8 cellular contexts compared by ENCODE assay signal in the genomic region with DNA sequence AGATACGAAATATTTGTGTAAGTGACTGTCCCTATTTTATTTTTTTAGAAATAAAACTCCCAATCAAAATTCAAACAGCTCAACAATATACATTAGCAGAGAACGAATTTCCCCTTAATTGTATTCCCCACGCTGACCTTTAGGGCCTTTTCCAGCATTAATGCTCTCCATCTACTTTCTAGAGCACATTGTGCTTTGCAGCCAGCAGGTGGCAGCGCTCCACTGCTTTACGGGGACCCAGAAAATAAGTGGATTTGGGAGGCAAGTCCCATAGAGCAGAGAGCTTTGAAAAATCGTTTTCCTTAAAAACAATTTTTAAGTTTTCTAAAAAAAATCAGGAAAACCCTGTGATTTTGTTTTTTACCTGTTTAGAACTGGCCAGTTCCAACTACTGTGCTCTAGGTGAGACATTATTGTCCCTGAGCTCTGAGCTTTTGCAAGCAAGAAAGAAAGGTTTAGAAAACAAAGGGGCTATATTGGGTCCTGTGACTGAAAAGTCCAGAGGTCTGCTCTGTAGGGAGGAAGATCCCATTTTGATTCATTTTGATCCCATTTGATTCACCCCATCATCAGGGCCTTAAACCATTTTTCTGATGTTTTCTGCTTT.
A peak's percentile ranks its signal among the peaks of the same experiment; 100 is the strongest.
DNase-seq lines count a peak whose midpoint lies in the region; ATAC-seq, FAIRE-seq and TF ChIP-seq lines count a peak whose summit lies in the region.

No MANE protein-coding gene starts in this region.

- H3K4me3 ChIP-seq in A549 (no peak overlapping the region), GM06990 (replicated peaks; ENCODE audit: low read depth, low read length) (no peak overlapping the region)

- no peak overlapping the region for H3K27ac Mint-ChIP-seq in activated T-helper 17 cell treated with anti-CD3 and anti-CD28 coated beads, Interleukin-2, amount 50 U/mL, for 72 hours
- no peak overlapping the region for H3K27ac Mint-ChIP-seq in progenitor cell of endocrine pancreas

- CTCF ChIA-PET in A549 (lab: Yijun Ruan, JAX) = interaction anchor here (0.6 to 6.7 kb wide), 53 partner anchors 9 to 1121 kb away, joined by 3 to 90 read pairs (median 4); no protein-coding TSS in a partner anchor

- no peaks in the 10 kb centered on the region for H3K36me3 Mint-ChIP-seq in activated T-helper 17 cell treated with anti-CD3 and anti-CD28 coated beads, Interleukin-2, amount 50 U/mL, for 72 hours (ENCODE audit: low read depth)
- no peaks in the 10 kb centered on the region for H3K36me3 Mint-ChIP-seq in progenitor cell of endocrine pancreas (ENCODE audit: insufficient read depth)

- DNase-seq in A549 (ENCODE audit: low read depth in 1 of 2, low spot score in 1 of 2) = peak; percentile 28 to 61
- no peak for DNase-seq in GM06990 (ENCODE audit: extremely low read depth, insufficient read length)
- peak; percentile 88 for DNase-seq in NCI-H82 (lab: John Stamatoyannopoulos, UW)
- peak; percentile 63 for DNase-seq in glomerular visceral epithelial cell (ENCODE audit: extremely low spot score)
- DNase-seq in progenitor cell of endocrine pancreas (ENCODE audit: low spot score, unreplicated experiment) = peak; percentile 25
- no peak for DNase-seq in NCI-H187 treated with DMSO at 0.1 percent for 48 hours (lab: John Stamatoyannopoulos, UW)

- no peak overlapping the region for H3K4me2 ChIP-seq in A549

- WGBS in A549 (ENCODE audit: missing lambda C conversion rate) = 1% methylated on average over 6 of the region's 6 CpGs

- H3K9me3 Mint-ChIP-seq in activated T-helper 17 cell treated with anti-CD3 and anti-CD28 coated beads, Interleukin-2, amount 50 U/mL, for 72 hours = no peaks in the 10 kb centered on the region
- no peaks in the 10 kb centered on the region for H3K9me3 Mint-ChIP-seq in progenitor cell of endocrine pancreas (ENCODE audit: low read depth)

- no peaks in the 10 kb centered on the region; the same call in 1 of the 2 replicates for H3K27me3 ChIP-seq in GM06990 (replicated peaks; ENCODE audit: control insufficient read depth, insufficient read depth, low read length)

- FAIRE-seq in A549 (lab: Jason Lieb, UNC) = no peak

- H3K4me3 Mint-ChIP-seq in activated T-helper 17 cell treated with anti-CD3 and anti-CD28 coated beads, Interleukin-2, amount 50 U/mL, for 72 hours = no peak overlapping the region
- no peak overlapping the region for H3K4me3 Mint-ChIP-seq in progenitor cell of endocrine pancreas (ENCODE audit: low read depth)

- ATAC-seq in A549 (peak; percentile 94 to 95), HG03460 (IDR thresholded peaks at IDR 0.05; ENCODE audit: unreplicated experiment) (peak; percentile 52)
- ATAC-seq in activated T-helper 17 cell treated with anti-CD3 and anti-CD28 coated beads, Interleukin-2, amount 50 U/mL, for 72 hours (replicated peaks) = peak; percentile 44

- no peaks in the 10 kb centered on the region for H3K27me3 Mint-ChIP-seq in activated T-helper 17 cell treated with anti-CD3 and anti-CD28 coated beads, Interleukin-2, amount 50 U/mL, for 72 hours
- peaks cover 51% of the 10 kb centered on the region for H3K27me3 Mint-ChIP-seq in progenitor cell of endocrine pancreas

- TF ChIP-seq EP300 in A549 (IDR thresholded peaks at IDR 0.05) = no peak

- no peaks in the 10 kb centered on the region for H3K36me3 ChIP-seq in GM06990 (ENCODE audit: control insufficient read depth, insufficient read depth, low read length)

- H3K9me3 ChIP-seq in A549 = no peaks in the 10 kb centered on the region

- H3K4me1 ChIP-seq in A549 = no peaks in the 10 kb centered on the region

- POLR2A ChIA-PET in A549 (lab: Yijun Ruan, JAX) = interaction anchor here (1.4 kb wide), 1 partner anchor 144 kb away, joined by 5 read pairs; the partner anchor contains the start of gene ZNF644

- TF ChIP-seq CTCF in A549 (IDR thresholded peaks at IDR 0.05) (peak; percentile 82), GM06990 (IDR thresholded peaks at IDR 0.05; ENCODE audit: insufficient read depth, low read length, poor library complexity, severe bottlenecking) (peak; percentile 87), progenitor cell of endocrine pancreas (IDR thresholded peaks at IDR 0.05; ENCODE audit: unreplicated experiment) (peak; percentile 96)

- peak; percentile 76 to 81 for TF ChIP-seq RAD21 in A549 (conservative IDR thresholded peaks at IDR 0.05 in 1 of 2, IDR thresholded peaks at IDR 0.05 in 1 of 2)

- no peaks in the 10 kb centered on the region for H3K4me1 Mint-ChIP-seq in activated T-helper 17 cell treated with anti-CD3 and anti-CD28 coated beads, Interleukin-2, amount 50 U/mL, for 72 hours
- no peaks in the 10 kb centered on the region for H3K4me1 Mint-ChIP-seq in progenitor cell of endocrine pancreas (ENCODE audit: low read depth)

- H3K27ac ChIP-seq in A549 = no peak overlapping the region

- no peak for TF ChIP-seq POLR2A in A549 (IDR thresholded peaks at IDR 0.05; ENCODE audit: low read length)

TF ChIP-seq in A549, 52 proteins besides CTCF, POLR2A, EP300 and RAD21:
- no peak for TF ChIP-seq ZC3H11A (IDR thresholded peaks at IDR 0.05)
- peak; percentile 74 for TF ChIP-seq SMC3 (IDR thresholded peaks at IDR 0.05)
- no peak for TF ChIP-seq EHF (CRISPR knock-in tag; IDR thresholded peaks at IDR 0.05)

Comparison
In these comparisons a context has a peak if more than half of its experiments do, and no peak if none do; other contexts are left out.
1. ATAC-seq: peak in every context shown above with its lines; median percentile 94 in A549; 52 in HG03460; 44 in activated T-helper 17 cell treated with anti-CD3 and anti-CD28 coated beads, Interleukin-2, amount 50 U/mL, for 72 hours.
2. DNase-seq: peak in A549 (2 of 2), NCI-H82 (single experiment), glomerular visceral epithelial cell (single experiment) and progenitor cell of endocrine pancreas (single experiment); none in GM06990 (single experiment) and NCI-H187 treated with DMSO at 0.1 percent for 48 hours (single experiment).
3. Peak in every context shown above with its lines, with median percentiles within 50 percentile points of each other: CTCF ChIP-seq.